Comparison of ENCODE assay signal across 9 cellular contexts in genomic region chr2:235468978-235469694, GRCh38. TPM values are rescaled to one million over a fixed set of nuclear protein-coding genes. Genes with fewer than 3 reads are reported as not detected.
DNase-seq lines count a peak whose midpoint lies in the region; ATAC-seq and TF ChIP-seq lines count a peak whose summit lies in the region.
"Had no signal": no experiment of that assay in that cellular context is flagged by ENCODE, and none has a peak within 500 bp of the region (broad histone marks: within the 10 kb centered on the region; RNA-seq: fewer than 3 reads in every experiment).

No MANE protein-coding gene starts in this region.

- H3K4me3 ChIP-seq in HFF-Myc (replicated peaks; ENCODE audit: low read depth, low read length) = no peak overlapping the region
- no peak overlapping the region for H3K4me3 ChIP-seq in adrenal gland
- no peak overlapping the region for H3K4me3 ChIP-seq in hepatocyte

- H4K20me1 ChIP-seq in hepatocyte (ENCODE audit: insufficient read depth, poor library complexity, severe bottlenecking) = no peaks in the 10 kb centered on the region

- H2AFZ ChIP-seq in hepatocyte = no peak overlapping the region

- intact Hi-C loops in adrenal gland (cut with DNase I) = no loop called here

- no peaks in the 10 kb centered on the region for H3K27me3 ChIP-seq in adrenal gland
- no peaks in the 10 kb centered on the region for H3K27me3 ChIP-seq in hepatocyte

- H3K79me2 ChIP-seq in hepatocyte = no peaks in the 10 kb centered on the region

- DNase-seq in HFF-Myc (ENCODE audit: extremely low read depth, low read depth) (peak; percentile 64), adrenal gland (peak; percentile 51 to 83 (median 78)), hepatocyte (ENCODE audit: low spot score) (peak; percentile 73), mesenteric fat pad (ENCODE audit: low spot score) (no peak)

- H3K4me1 ChIP-seq in adrenal gland (replicated peaks in 1 of 2) (peaks cover 3 to 10% of the 10 kb centered on the region in 2 donors), hepatocyte (ENCODE audit: insufficient read depth) (no peaks in the 10 kb centered on the region)

- ATAC-seq in HG03460 (IDR thresholded peaks at IDR 0.05; ENCODE audit: unreplicated experiment) (no peak), HG03520 (IDR thresholded peaks at IDR 0.05; ENCODE audit: unreplicated experiment) (no peak), GM19397 (IDR thresholded peaks at IDR 0.05; ENCODE audit: unreplicated experiment) (no peak)
- ATAC-seq: stimulated activated memory B cell treated with anti-CD40 and anti-IgM and Interleukin-4, amounts not matched to agents 10 μg/mL and 1 μg/mL and 100 μg/mL, for 72 hours had no signal

- H3K27ac ChIP-seq in adrenal gland (peak overlapping the region in 3 of 5 donors; percentile 2 to 49 (median 39)), hepatocyte (peak overlapping the region; percentile 70), temporal lobe (ENCODE audit: low read depth, low read length) (peak overlapping the region; percentile 77)

- H3K4me2 ChIP-seq in hepatocyte = peak overlapping the region; percentile 7

- WGBS in adrenal gland, 4 donors = 38 to 49% (median 43%) methylated on average over 9 of the region's 9 CpGs
- 58% methylated on average over 9 of the region's 9 CpGs for WGBS in hepatocyte (ENCODE audit: low lambda C conversion rate, missing lambda C conversion rate)

- TF ChIP-seq CTCF in HFF-Myc (IDR thresholded peaks at IDR 0.05; ENCODE audit: low read depth, low read length, missing control alignments) (no peak), adrenal gland (IDR thresholded peaks at IDR 0.05) (no peak), hepatocyte (IDR thresholded peaks at IDR 0.05; ENCODE audit: poor library complexity) (no peak)

- no peaks in the 10 kb centered on the region for H3K9me2 ChIP-seq in hepatocyte (replicated peaks; ENCODE audit: insufficient read depth)

- TF ChIP-seq POLR2A in adrenal gland (IDR thresholded peaks at IDR 0.05) = no peak

- H3K9me3 ChIP-seq in adrenal gland (replicated peaks in 1 of 3) (no peaks in the 10 kb centered on the region), hepatocyte (ENCODE audit: low read depth) (no peaks in the 10 kb centered on the region)

- no peaks in the 10 kb centered on the region for H3K36me3 ChIP-seq in adrenal gland (replicated peaks in 1 of 2)
- no peaks in the 10 kb centered on the region for H3K36me3 ChIP-seq in hepatocyte (replicated peaks; ENCODE audit: insufficient read depth, low read depth)

RNA-seq across cellular contexts. Expression of gene AGAP1, which starts 24.7 kb away (rescaled TPM):
- total RNA-seq in adrenal gland (10 to 100 TPM; 12.9 to 29.6 (median 18.9) TPM), hepatocyte (19.2 and 20.0 TPM in 2 replicates), temporal lobe (35.2 TPM), mesenteric fat pad (26.5 TPM)
- polyA plus RNA-seq in adrenal gland (10 to 100 TPM in 1 of 3 donors, 1 to 10 TPM in 2; 5.3 to 11.0 (median 7.0) TPM), hepatocyte (7.9 and 12.1 TPM in 2 replicates)
